Comparison of ENCODE assay signal across 8 cellular contexts in the genomic region with DNA sequence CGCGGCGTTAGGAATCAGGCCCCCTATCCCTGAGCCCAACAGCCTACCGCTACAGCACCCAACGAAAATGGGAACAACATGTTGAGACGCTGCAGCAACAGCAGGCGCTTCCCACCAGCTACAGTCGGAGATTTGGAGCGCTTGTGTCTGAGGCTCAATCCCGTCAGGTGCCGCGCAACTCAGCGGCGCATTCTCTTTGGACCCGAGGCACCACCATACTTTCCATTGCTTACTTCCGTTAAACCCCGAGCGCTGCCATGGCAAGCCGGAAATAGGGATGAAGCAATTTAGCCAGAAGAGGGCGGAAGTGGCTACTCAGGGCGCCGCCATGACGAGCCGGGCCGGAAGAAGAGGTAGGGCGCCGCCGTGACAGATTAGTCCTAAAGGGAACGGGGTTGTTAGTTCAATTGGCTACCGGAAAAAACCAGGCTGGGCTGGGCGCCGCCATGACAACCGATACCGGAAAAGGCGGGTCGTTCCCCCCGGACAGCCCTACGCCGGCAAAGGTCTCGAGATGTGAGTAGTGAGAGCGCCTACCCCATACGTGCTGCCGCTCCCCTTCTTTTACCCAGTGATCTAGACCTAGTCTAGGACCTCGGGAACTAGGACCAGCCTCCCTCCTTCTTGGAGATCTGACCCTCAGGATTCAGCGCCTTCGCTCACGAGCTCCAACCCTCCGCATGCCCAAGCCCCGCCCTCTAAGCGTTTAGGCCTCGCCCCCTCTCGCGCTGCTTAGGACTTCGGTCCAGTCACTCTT. TPM values are rescaled to one million over a fixed set of nuclear protein-coding genes. Genes with fewer than 3 reads are reported as not detected.
DNase-seq lines count a peak whose midpoint lies in the region; ATAC-seq lines count a peak whose summit lies in the region.

Gene CHCHD5, plus strand, starts transcription at position 476 of the 757 bp plus-strand sequence. Its CDS starts 39 bp downstream, at position 515.

- peak within 1 kb of the TSS; percentile 75 for H3K4me3 ChIP-seq in HUES64 (ENCODE audit: low read length)

- under 1% methylated on average over 54 of the region's 54 CpGs for WGBS in HUES64

- H3K27ac ChIP-seq in HUES64 (ENCODE audit: low read depth, low read length) = peak within 1 kb of the TSS; percentile 89

- no peaks in the 10 kb centered on the region for H3K27me3 ChIP-seq in HUES64 (ENCODE audit: insufficient read depth, low read length)

- ATAC-seq in GM21515 (IDR thresholded peaks at IDR 0.05; ENCODE audit: unreplicated experiment) = peak; percentile 80

- peaks cover 26% of the 10 kb centered on the region for H3K36me3 ChIP-seq in HUES64 (ENCODE audit: insufficient read depth, low read length)

- H3K9ac ChIP-seq in HUES64 (ENCODE audit: low read depth, low read length) = peak within 1 kb of the TSS; percentile 75

- no peaks in the 10 kb centered on the region for H3K9me3 ChIP-seq in HUES64 (ENCODE audit: insufficient read depth, low read depth, low read length)

- DNase-seq in D341Med (ENCODE audit: low spot score) (peak; percentile 89), OCI-M2 (lab: John Stamatoyannopoulos, UW; ENCODE audit: unreplicated experiment) (peak; percentile 73), activated T-cell treated with anti-CD3 and anti-CD28 coated beads for 24 hours (ENCODE audit: low read depth) (peak; percentile 91), epidermal melanocyte (ENCODE audit: insufficient read length, low spot score) (peak; percentile 86), middle frontal gyrus (ENCODE audit: extremely low spot score, low spot score) (peak; percentile 93)
- DNase-seq in stimulated activated CD8-positive, alpha-beta memory T cell treated with anti-CD3 and anti-CD28 coated beads, Interleukin-2, amount 100 ng/mL, for 1 hour (ENCODE audit: low read depth in 2 of 2) = peak; percentile 84 to 87

- peaks cover 7% of the 10 kb centered on the region for H3K4me1 ChIP-seq in HUES64 (ENCODE audit: insufficient read depth, low read length)

RNA-seq across cellular contexts. Expression of gene CHCHD5, which starts in this region (rescaled TPM):
- 36.2 TPM for polyA plus RNA-seq in HUES64 (2013, experiment 1 of 2)
- polyA plus RNA-seq in HUES64 (2013, experiment 2 of 2) = 31.2 TPM

Comparison
In these comparisons a context has a peak if more than half of its experiments do, and no peak if none do; other contexts are left out.
1. Peak in every context shown above with its lines: DNase-seq, ATAC-seq, H3K4me3 ChIP-seq and H3K27ac ChIP-seq.